Comparison of ENCODE assay signal across 11 cellular contexts in genomic region chr17:67452681-67453554, GRCh38.
A peak's percentile ranks its signal among the peaks of the same experiment; 100 is the strongest.
DNase-seq lines count a peak whose midpoint lies in the region; ATAC-seq and TF ChIP-seq lines count a peak whose summit lies in the region.
"Had no signal": no experiment of that assay in that cellular context is flagged by ENCODE, and none has a peak within 500 bp of the region (broad histone marks: within the 10 kb centered on the region; RNA-seq: fewer than 3 reads in every experiment).

No MANE protein-coding gene starts in this region.

- TF ChIP-seq CTCF in progenitor cell of endocrine pancreas (IDR thresholded peaks at IDR 0.05; ENCODE audit: unreplicated experiment), result no peak

- ATAC-seq in GM19035 (IDR thresholded peaks at IDR 0.05; ENCODE audit: unreplicated experiment) (peak; percentile 70), HG02973 (IDR thresholded peaks at IDR 0.05; ENCODE audit: unreplicated experiment) (peak; percentile 54), HG03457 (IDR thresholded peaks at IDR 0.05; ENCODE audit: unreplicated experiment) (no peak), HG02938 (IDR thresholded peaks at IDR 0.05; ENCODE audit: unreplicated experiment) (no peak)

- DNase-seq in activated T-cell treated with anti-CD3 and anti-CD28 coated beads, Interleukin-2, amount 50 U/mL, for 48 hours, result peak; percentile 19 to 44
- DNase-seq in progenitor cell of endocrine pancreas (ENCODE audit: low spot score, unreplicated experiment) (no peak), inferior parietal cortex (ENCODE audit: extremely low spot score) (no peak)
- DNase-seq: hippocampal formation, NCI-H1694 treated with DMSO at 0.1 percent for 48 hours, SJCRH30, tibial artery had no signal

- H3K27ac Mint-ChIP-seq in progenitor cell of endocrine pancreas, result peak overlapping the region; percentile 94

- peaks cover 33% of the 10 kb centered on the region for H3K4me1 Mint-ChIP-seq in progenitor cell of endocrine pancreas (ENCODE audit: low read depth)

- no peaks in the 10 kb centered on the region for H3K27me3 Mint-ChIP-seq in progenitor cell of endocrine pancreas

- H3K36me3 Mint-ChIP-seq in progenitor cell of endocrine pancreas (ENCODE audit: insufficient read depth), result peaks cover 12% of the 10 kb centered on the region

- peaks cover 8% of the 10 kb centered on the region for H3K9me3 Mint-ChIP-seq in progenitor cell of endocrine pancreas (ENCODE audit: low read depth)

- peak overlapping the region; percentile 22 for H3K4me3 Mint-ChIP-seq in progenitor cell of endocrine pancreas (ENCODE audit: low read depth)

Comparison
In these comparisons a context has a peak if more than half of its experiments do, and no peak if none do; other contexts are left out.
1. ATAC-seq: peak in GM19035 (single experiment) and HG02973 (single experiment); none in HG03457 (single experiment) and HG02938 (single experiment).
2. DNase-seq: peak in activated T-cell treated with anti-CD3 and anti-CD28 coated beads, Interleukin-2, amount 50 U/mL, for 48 hours (2 of 2); none in progenitor cell of endocrine pancreas (single experiment) and inferior parietal cortex (single experiment).